ENCODE assay signal across 8 cellular contexts in the genomic region with DNA sequence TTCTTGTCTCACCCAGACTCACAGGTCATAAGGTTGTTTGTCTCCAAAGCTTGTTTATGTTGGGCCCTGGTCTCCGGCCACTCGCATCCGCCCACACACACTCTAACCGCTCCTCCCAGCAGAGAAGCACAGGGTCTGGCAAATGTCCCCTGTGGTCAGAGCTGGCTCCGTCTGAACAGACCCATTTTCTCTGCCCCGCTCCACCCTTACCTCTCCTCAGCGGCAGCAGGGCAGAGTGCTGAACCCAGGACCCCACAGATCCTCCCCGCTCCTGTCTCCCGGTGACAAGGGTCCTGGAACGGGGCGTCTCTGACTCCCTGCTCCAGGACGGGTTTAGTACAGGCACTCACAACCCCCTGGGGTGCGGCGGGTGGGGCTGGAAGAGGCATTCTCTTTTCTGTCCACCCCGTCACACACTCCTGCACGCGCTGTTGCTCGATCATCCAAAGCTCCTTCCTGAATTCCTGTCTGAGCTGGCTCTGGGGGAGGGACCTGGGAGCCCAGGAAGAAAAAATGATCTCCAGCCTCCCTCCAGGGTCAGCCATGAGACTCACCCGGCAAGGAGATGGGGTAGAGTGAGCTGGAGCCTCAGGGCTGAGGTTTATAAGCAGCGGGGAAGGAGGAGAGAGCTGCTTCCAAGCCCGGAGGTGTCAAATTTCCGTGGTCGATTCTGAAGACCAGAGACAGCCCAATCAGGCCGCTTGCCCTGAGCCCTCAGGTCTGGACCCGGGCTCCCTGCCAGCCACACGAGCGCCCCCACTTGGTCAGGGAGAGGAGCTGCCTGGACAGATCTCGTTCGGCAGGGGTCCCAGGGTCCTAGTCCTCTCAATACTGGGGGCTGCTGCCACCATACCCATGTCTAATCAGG. TPM values are rescaled to one million over a fixed set of nuclear protein-coding genes. Genes with fewer than 3 reads are reported as not detected.
DNase-seq lines count a peak whose midpoint lies in the region; ATAC-seq, FAIRE-seq and TF ChIP-seq lines count a peak whose summit lies in the region.

A gene (minus strand): TSS at position 577 of the 868 bp plus-strand sequence. CDS start 1,033 bp downstream, outside the sequence.

- DNase-seq in Calu3 (peak; percentile 93), HuH-7 (ENCODE audit: low spot score) (peak; percentile 91), RCC 7860 (ENCODE audit: low spot score) (peak; percentile 95), dermis microvascular lymphatic vessel endothelial cell (ENCODE audit: low read depth in 2 of 2) (peak; percentile 58 to 97), left kidney (ENCODE audit: low read depth, low spot score) (peak; percentile 98), NCI-H2227 (lab: John Stamatoyannopoulos, UW; ENCODE audit: unreplicated experiment) (no peak)
- no peak for DNase-seq in stimulated activated naive CD8-positive, alpha-beta T cell treated with anti-CD3 and anti-CD28 coated beads, Interleukin-15, amount 100 ng/mL, for 72 hours

- TF ChIP-seq CTCF in Calu3 (IDR thresholded peaks at IDR 0.05; ENCODE audit: unreplicated experiment): peak; percentile 90

- H3K27me3 Mint-ChIP-seq in Calu3 (ENCODE audit: unreplicated experiment): no peaks in the 10 kb centered on the region
- H3K27me3 Mint-ChIP-seq in stimulated activated naive CD8-positive, alpha-beta T cell treated with anti-CD3 and anti-CD28 coated beads, Interleukin-15, amount 100 ng/mL, for 72 hours: peaks cover 17% of the 10 kb centered on the region

- no peaks in the 10 kb centered on the region for H3K9me3 Mint-ChIP-seq in Calu3 (ENCODE audit: low read depth, unreplicated experiment)
- H3K9me3 Mint-ChIP-seq in stimulated activated naive CD8-positive, alpha-beta T cell treated with anti-CD3 and anti-CD28 coated beads, Interleukin-15, amount 100 ng/mL, for 72 hours: no peaks in the 10 kb centered on the region

- H3K36me3 Mint-ChIP-seq in Calu3 (ENCODE audit: insufficient read depth, unreplicated experiment): peaks cover 51% of the 10 kb centered on the region

- FAIRE-seq in RCC 7860 (lab: Jason Lieb, UNC): peak; percentile 82

- TSS peak; percentile 38 for BruUV-seq in Calu3 (replicated peaks; lab: Mats Ljungman, UMichigan)

- intact Hi-C loops in Calu3 (cut with micrococcal nuclease; ENCODE audit: unreplicated experiment): loop anchor here (1.0 kb wide), 1 partner anchor 55 kb away; no protein-coding TSS in a partner anchor

- peaks cover 39% of the 10 kb centered on the region for H3K4me1 Mint-ChIP-seq in Calu3 (ENCODE audit: low read depth, unreplicated experiment)
- peaks cover 26% of the 10 kb centered on the region for H3K4me1 Mint-ChIP-seq in stimulated activated naive CD8-positive, alpha-beta T cell treated with anti-CD3 and anti-CD28 coated beads, Interleukin-15, amount 100 ng/mL, for 72 hours

- H3K4me3 Mint-ChIP-seq in Calu3 (ENCODE audit: low read depth, unreplicated experiment): peak within 1 kb of the TSS; percentile 82
- H3K4me3 Mint-ChIP-seq in stimulated activated naive CD8-positive, alpha-beta T cell treated with anti-CD3 and anti-CD28 coated beads, Interleukin-15, amount 100 ng/mL, for 72 hours: peak within 1 kb of the TSS; percentile 5 to 47

- peak within 1 kb of the TSS; percentile 81 for H3K27ac Mint-ChIP-seq in Calu3 (ENCODE audit: unreplicated experiment)
- peak within 1 kb of the TSS in 1 of 2 donors; percentile 81 for H3K27ac Mint-ChIP-seq in stimulated activated naive CD8-positive, alpha-beta T cell treated with anti-CD3 and anti-CD28 coated beads, Interleukin-15, amount 100 ng/mL, for 72 hours

- CTCF ChIA-PET in Calu3 (lab: Charles Lee): interaction anchor here (0.6 to 3.3 kb wide), 24 partner anchors 12 to 204 kb away, joined by 3 to 99 read pairs (median 5); a partner anchor contains a TSS

- peak; percentile 29 for ATAC-seq in stimulated activated naive CD8-positive, alpha-beta T cell treated with anti-CD3 and anti-CD28 coated beads, Interleukin-15, amount 100 ng/mL, for 72 hours
- ATAC-seq in GM19035 (IDR thresholded peaks at IDR 0.05; ENCODE audit: unreplicated experiment): no peak

RNA-seq across cellular contexts. Expression of the gene that starts here (rescaled TPM):
- 104 and 117 TPM in 2 replicates for total RNA-seq in Calu3 (2022)
- total RNA-seq in dermis microvascular lymphatic vessel endothelial cell: 124 and 129 TPM in 2 replicates

Comparison
In these comparisons a context has a peak if more than half of its experiments do, and no peak if none do; other contexts are left out.
1. DNase-seq: peak in Calu3 (single experiment), HuH-7 (single experiment), RCC 7860 (single experiment), dermis microvascular lymphatic vessel endothelial cell (2 of 2) and left kidney (single experiment); none in stimulated activated naive CD8-positive, alpha-beta T cell treated with anti-CD3 and anti-CD28 coated beads, Interleukin-15, amount 100 ng/mL, for 72 hours (0 of 2) and NCI-H2227 (single experiment).